In genomic region chr6:16989382-16989781, GRCh38 we compare ENCODE assay signal across 25 cellular contexts.
"Had no signal": no experiment of that assay in that cellular context is flagged by ENCODE, and none has a peak within 500 bp of the region (broad histone marks: within the 10 kb centered on the region; RNA-seq: fewer than 3 reads in every experiment).

No MANE protein-coding gene starts in this region.

- H3K4me1 Mint-ChIP-seq: naive B cell had no signal

- H3K79me2 ChIP-seq: hepatocyte had no signal

- H3K27me3 ChIP-seq: dorsolateral prefrontal cortex, esophagus squamous epithelium, gastroesophageal sphincter, hepatocyte, left lung had no signal

- ATAC-seq: esophagus mucosa, gastroesophageal sphincter, heart left ventricle, left colon, left lung, left ventricle myocardium superior, lower lobe of right lung had no signal

- H3K4me3 ChIP-seq: coronary artery, dorsolateral prefrontal cortex, esophagus squamous epithelium, gastroesophageal sphincter, heart left ventricle, hepatocyte, left lung, lower lobe of right lung had no signal

- H3K4me1 ChIP-seq: left lung had no signal

- H3K9me3 ChIP-seq: esophagus squamous epithelium, gastroesophageal sphincter, left lung, lower lobe of right lung had no signal

- H3K4me2 ChIP-seq: hepatocyte had no signal

- H3K36me3 ChIP-seq: esophagus squamous epithelium, gastroesophageal sphincter, heart left ventricle, left lung, lower lobe of right lung had no signal

- H3K27ac ChIP-seq: coronary artery, dorsolateral prefrontal cortex, epithelial cell of prostate, esophagus squamous epithelium, gastroesophageal sphincter, heart left ventricle, hepatocyte, left lung, lower lobe of right lung had no signal

- H3K27ac Mint-ChIP-seq: immature natural killer cell, naive B cell had no signal

- H2AFZ ChIP-seq: hepatocyte had no signal

- DNase-seq: dermis blood vessel endothelial cell; dorsolateral prefrontal cortex; effector CD4-positive, alpha-beta T cell; effector memory CD4-positive, alpha-beta T cell; erythroblast; esophagus squamous epithelium; foreskin fibroblast; heart left ventricle; hypothalamus; immature natural killer cell; islet precursor cell; kidney; kidney glomerular epithelial cell; left colon; left lung; left ventricle myocardium superior; lower lobe of right lung; mesenchymal stem cell; midbrain; naive B cell had no signal

- H3K4me3 Mint-ChIP-seq: immature natural killer cell, naive B cell had no signal
